In the genomic region with DNA sequence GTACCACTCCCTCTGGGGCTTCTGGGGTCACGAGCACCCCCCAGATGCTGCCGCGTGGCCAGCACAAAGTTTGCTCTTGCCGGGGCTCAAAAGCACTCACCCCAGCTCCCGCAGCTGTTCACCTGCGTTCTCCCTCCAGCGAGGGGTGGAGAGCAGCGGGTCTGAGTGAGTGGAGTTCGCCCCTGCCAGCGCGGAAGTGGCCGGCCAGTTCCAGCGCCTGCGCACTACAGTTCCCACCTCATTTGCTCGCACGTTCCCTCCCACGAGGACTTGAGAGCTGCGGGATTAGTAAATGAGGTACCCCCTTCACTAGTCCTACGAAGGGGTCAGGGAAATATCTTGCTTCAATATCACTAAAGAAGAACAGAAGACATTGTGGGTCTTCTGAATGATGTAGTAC, we compare ENCODE assay signal across 35 cellular contexts. TPM values are rescaled to one million over a fixed set of nuclear protein-coding genes. Genes with fewer than 3 reads are reported as not detected.
"Had no signal": no experiment of that assay in that cellular context is flagged by ENCODE, and none has a peak within 500 bp of the region (broad histone marks: within the 10 kb centered on the region; RNA-seq: fewer than 3 reads in every experiment).

No MANE protein-coding gene starts in this region.

- DNase-seq: activated CD4-positive, alpha-beta memory T cell treated with anti-CD3 and anti-CD28 coated beads, Interleukin-2, amount 10 ng/mL, durations not matched to agents 7 days and 5 days; activated CD4-positive, alpha-beta T cell treated with anti-CD3 and anti-CD28 coated beads for 1 hour; activated CD4-positive, alpha-beta T cell treated with anti-CD3 and anti-CD28 coated beads for 4 hours; activated CD4-positive, alpha-beta T cell treated with anti-CD3 and anti-CD28 coated beads, Interleukin-2, amount 10 ng/mL, durations not matched to agents 7 days and 5 days; activated CD4-positive, alpha-beta T cell treated with anti-CD3 and anti-CD28 coated beads, Interleukin-2, amount 50 U/mL, for 4 hours; activated CD8-positive, alpha-beta memory T cell treated with anti-CD3 and anti-CD28 coated beads, Interleukin-2, amount 50 U/mL, for 48 hours; activated gamma-delta T cell; activated naive CD4-positive, alpha-beta T cell; activated naive CD4-positive, alpha-beta T cell treated with anti-CD3 and anti-CD28 coated beads, Interleukin-2, amount 10 ng/mL, durations not matched to agents 7 days and 5 days; activated naive CD8-positive, alpha-beta T cell treated with anti-CD3 and anti-CD28 coated beads, Interleukin-2, amount 10 ng/mL, durations not matched to agents 7 days and 5 days; activated T-cell treated with anti-CD3 and anti-CD28 coated beads for 4 hours; activated T-cell treated with anti-CD3 and anti-CD28 coated beads, Interleukin-2, amount 50 U/mL, for 24 hours; activated T-cell treated with anti-CD3 and anti-CD28 coated beads, Interleukin-2, amount 50 U/mL, for 72 hours; central memory CD4-positive, alpha-beta T cell; cerebellar nuclear complex; dorsolateral prefrontal cortex; effector memory CD4-positive, alpha-beta T cell; endodermal cell; erythroblast; foreskin keratinocyte; gastrocnemius medialis; glutamatergic neuron; heart left ventricle; T-helper 1 cell; T-helper 2 cell had no signal

- H3K36me3 ChIP-seq: ascending aorta, breast epithelium, cardiac muscle cell, esophagus muscularis mucosa, gastrocnemius medialis, heart left ventricle had no signal

- H3K27ac Mint-ChIP-seq: activated CD4-positive, alpha-beta memory T cell treated with anti-CD3 and anti-CD28 coated beads, Interleukin-2, amount 10 ng/mL, durations not matched to agents 7 days and 5 days; activated CD4-positive, alpha-beta T cell treated with anti-CD3 and anti-CD28 coated beads, Interleukin-2, amount 10 ng/mL, durations not matched to agents 7 days and 5 days; activated naive CD4-positive, alpha-beta T cell treated with anti-CD3 and anti-CD28 coated beads, Interleukin-2, amount 10 ng/mL, durations not matched to agents 7 days and 5 days; activated naive CD4-positive, alpha-beta T cell treated with anti-CD3 and anti-CD28 coated beads, Interleukin-2, amount 50 U/mL, for 72 hours; activated naive CD8-positive, alpha-beta T cell treated with anti-CD3 and anti-CD28 coated beads, Interleukin-2, amount 10 ng/mL, durations not matched to agents 7 days and 5 days; activated T-cell treated with anti-CD3 and anti-CD28 coated beads, Interleukin-2, amount 50 U/mL, for 24 hours; activated T-cell treated with anti-CD3 and anti-CD28 coated beads, Interleukin-2, amount 50 U/mL, for 72 hours; brain; dendritic cell treated with granulocyte-macrophage colony-stimulating factor and Interleukin-4, amounts not matched to agents 40 ng/mL and 50 ng/mL, for 4 days; endodermal cell; WTC11 had no signal

- H3K4me1 ChIP-seq: ascending aorta, breast epithelium, esophagus muscularis mucosa, foreskin keratinocyte, gastrocnemius medialis, heart left ventricle had no signal

- ATAC-seq: activated naive CD4-positive, alpha-beta T cell treated with anti-CD3 and anti-CD28 coated beads, Interleukin-2, amount 50 U/mL, for 72 hours; activated T-cell treated with anti-CD3 and anti-CD28 coated beads, Interleukin-2, amount 50 U/mL, for 72 hours; foreskin keratinocyte; gastrocnemius medialis; heart left ventricle; WTC11 had no signal

- H3K27ac ChIP-seq: ascending aorta, breast epithelium, cardiac muscle cell, coronary artery, dorsolateral prefrontal cortex, esophagus muscularis mucosa, foreskin keratinocyte, gastrocnemius medialis, heart left ventricle, VCaP had no signal

- H3K27me3 ChIP-seq: ascending aorta, breast epithelium, cardiac muscle cell, dorsolateral prefrontal cortex, esophagus muscularis mucosa, foreskin keratinocyte, gastrocnemius medialis, heart left ventricle had no signal

- H3K4me3 ChIP-seq: ascending aorta, breast epithelium, cardiac muscle cell, coronary artery, dorsolateral prefrontal cortex, esophagus muscularis mucosa, gastrocnemius medialis, heart left ventricle had no signal

- H3K27me3 Mint-ChIP-seq: brain; dendritic cell treated with granulocyte-macrophage colony-stimulating factor and Interleukin-4, amounts not matched to agents 40 ng/mL and 50 ng/mL, for 4 days had no signal

- H3K4me3 Mint-ChIP-seq: activated CD4-positive, alpha-beta memory T cell treated with anti-CD3 and anti-CD28 coated beads, Interleukin-2, amount 10 ng/mL, durations not matched to agents 7 days and 5 days; activated CD4-positive, alpha-beta T cell treated with anti-CD3 and anti-CD28 coated beads, Interleukin-2, amount 10 ng/mL, durations not matched to agents 7 days and 5 days; activated naive CD4-positive, alpha-beta T cell treated with anti-CD3 and anti-CD28 coated beads, Interleukin-2, amount 10 ng/mL, durations not matched to agents 7 days and 5 days; activated naive CD8-positive, alpha-beta T cell treated with anti-CD3 and anti-CD28 coated beads, Interleukin-2, amount 10 ng/mL, durations not matched to agents 7 days and 5 days; activated T-cell treated with anti-CD3 and anti-CD28 coated beads, Interleukin-2, amount 50 U/mL, for 24 hours; activated T-cell treated with anti-CD3 and anti-CD28 coated beads, Interleukin-2, amount 50 U/mL, for 72 hours; brain; dendritic cell treated with granulocyte-macrophage colony-stimulating factor and Interleukin-4, amounts not matched to agents 40 ng/mL and 50 ng/mL, for 4 days; endodermal cell; WTC11 had no signal

- H3K4me1 Mint-ChIP-seq: activated CD4-positive, alpha-beta memory T cell treated with anti-CD3 and anti-CD28 coated beads, Interleukin-2, amount 10 ng/mL, durations not matched to agents 7 days and 5 days; activated CD4-positive, alpha-beta T cell treated with anti-CD3 and anti-CD28 coated beads, Interleukin-2, amount 10 ng/mL, durations not matched to agents 7 days and 5 days; activated naive CD4-positive, alpha-beta T cell treated with anti-CD3 and anti-CD28 coated beads, Interleukin-2, amount 10 ng/mL, durations not matched to agents 7 days and 5 days; activated naive CD8-positive, alpha-beta T cell treated with anti-CD3 and anti-CD28 coated beads, Interleukin-2, amount 10 ng/mL, durations not matched to agents 7 days and 5 days; brain had no signal

- H3K9me3 ChIP-seq: ascending aorta, breast epithelium, esophagus muscularis mucosa, gastrocnemius medialis had no signal

- H3K36me3 Mint-ChIP-seq: activated naive CD4-positive, alpha-beta T cell treated with anti-CD3 and anti-CD28 coated beads, Interleukin-2, amount 10 ng/mL, durations not matched to agents 7 days and 5 days; activated naive CD4-positive, alpha-beta T cell treated with anti-CD3 and anti-CD28 coated beads, Interleukin-2, amount 50 U/mL, for 72 hours; activated naive CD8-positive, alpha-beta T cell treated with anti-CD3 and anti-CD28 coated beads, Interleukin-2, amount 10 ng/mL, durations not matched to agents 7 days and 5 days; brain; WTC11 had no signal

RNA-seq across cellular contexts. Expression of a gene that starts 24.3 kb away (rescaled TPM):
- total RNA-seq: activated CD4-positive, alpha-beta memory T cell treated with anti-CD3 and anti-CD28 coated beads, Interleukin-2, amount 10 ng/mL, durations not matched to agents 7 days and 5 days; activated CD4-positive, alpha-beta T cell treated with anti-CD3 and anti-CD28 coated beads, Interleukin-2, amount 10 ng/mL, durations not matched to agents 7 days and 5 days; activated naive CD4-positive, alpha-beta T cell treated with anti-CD3 and anti-CD28 coated beads, Interleukin-2, amount 50 U/mL, for 72 hours; activated naive CD8-positive, alpha-beta T cell treated with anti-CD3 and anti-CD28 coated beads, Interleukin-2, amount 10 ng/mL, durations not matched to agents 7 days and 5 days; activated T-cell treated with anti-CD3 and anti-CD28 coated beads, Interleukin-2, amount 50 U/mL, for 72 hours; ascending aorta; breast epithelium; cardiac muscle cell; dorsolateral prefrontal cortex; endodermal cell; esophagus muscularis mucosa; foreskin keratinocyte; gastrocnemius medialis; heart left ventricle; WTC11 had no signal
- polyA plus RNA-seq: cardiac muscle cell, foreskin keratinocyte, heart left ventricle had no signal

RNA-seq across cellular contexts. Expression of a gene that starts 36.8 kb away (rescaled TPM):
- total RNA-seq: activated CD4-positive, alpha-beta memory T cell treated with anti-CD3 and anti-CD28 coated beads, Interleukin-2, amount 10 ng/mL, durations not matched to agents 7 days and 5 days; activated CD4-positive, alpha-beta T cell treated with anti-CD3 and anti-CD28 coated beads, Interleukin-2, amount 10 ng/mL, durations not matched to agents 7 days and 5 days; activated naive CD4-positive, alpha-beta T cell treated with anti-CD3 and anti-CD28 coated beads, Interleukin-2, amount 50 U/mL, for 72 hours; activated naive CD8-positive, alpha-beta T cell treated with anti-CD3 and anti-CD28 coated beads, Interleukin-2, amount 10 ng/mL, durations not matched to agents 7 days and 5 days; activated T-cell treated with anti-CD3 and anti-CD28 coated beads, Interleukin-2, amount 50 U/mL, for 72 hours; ascending aorta; foreskin keratinocyte; gastrocnemius medialis had no signal
